ENCODE assay signal across 14 cellular contexts in genomic region chr18:21634588-21635199, GRCh38.
"Had no signal": no experiment of that assay in that cellular context is flagged by ENCODE, and none has a peak within 500 bp of the region (broad histone marks: within the 10 kb centered on the region; RNA-seq: fewer than 3 reads in every experiment).

No MANE protein-coding gene starts in this region.

- H3K4me3 ChIP-seq: gastrocnemius medialis, prostate gland, thoracic aorta had no signal

- H3K9me3 ChIP-seq: gastrocnemius medialis, prostate gland, thoracic aorta had no signal

- H3K27ac Mint-ChIP-seq: activated naive CD4-positive, alpha-beta T cell treated with anti-CD3 and anti-CD28 coated beads for 36 hours; activated naive CD8-positive, alpha-beta T cell treated with anti-CD3 and anti-CD28 coated beads, Interleukin-2, amount 50 U/mL, for 24 hours; natural killer cell treated with Interleukin-12 subunit alpha and Interleukin-12 subunit beta and Interleukin-15 and Interleukin-18, amount 100 ng/mL, for 72 hours had no signal

- H3K36me3 Mint-ChIP-seq: natural killer cell treated with Interleukin-12 subunit alpha and Interleukin-12 subunit beta and Interleukin-15 and Interleukin-18, amount 100 ng/mL, for 72 hours had no signal

- H3K9me3 Mint-ChIP-seq: activated naive CD4-positive, alpha-beta T cell treated with anti-CD3 and anti-CD28 coated beads for 36 hours; activated naive CD8-positive, alpha-beta T cell treated with anti-CD3 and anti-CD28 coated beads, Interleukin-2, amount 50 U/mL, for 24 hours; natural killer cell treated with Interleukin-12 subunit alpha and Interleukin-12 subunit beta and Interleukin-15 and Interleukin-18, amount 100 ng/mL, for 72 hours had no signal

- DNase-seq: activated CD8-positive, alpha-beta memory T cell treated with anti-CD3 and anti-CD28 coated beads for 24 hours; activated naive CD4-positive, alpha-beta T cell treated with anti-CD3 and anti-CD28 coated beads for 36 hours; activated naive CD8-positive, alpha-beta T cell treated with anti-CD3 and anti-CD28 coated beads, Interleukin-2, amount 50 U/mL, for 24 hours; aorta; dermis blood vessel endothelial cell; erythroblast; gastrocnemius medialis; islet precursor cell; stimulated activated CD4-positive, alpha-beta T cell treated with anti-CD3 and anti-CD28 coated beads, Interleukin-1b, Interleukin-23, amount 100 ng/mL, for 48 hours; T1000 had no signal

- H3K4me3 Mint-ChIP-seq: activated naive CD4-positive, alpha-beta T cell treated with anti-CD3 and anti-CD28 coated beads for 36 hours; activated naive CD8-positive, alpha-beta T cell treated with anti-CD3 and anti-CD28 coated beads, Interleukin-2, amount 50 U/mL, for 24 hours; natural killer cell treated with Interleukin-12 subunit alpha and Interleukin-12 subunit beta and Interleukin-15 and Interleukin-18, amount 100 ng/mL, for 72 hours had no signal

- H3K36me3 ChIP-seq: prostate gland had no signal

- H3K4me1 ChIP-seq: gastrocnemius medialis, prostate gland had no signal

- H3K27me3 Mint-ChIP-seq: activated naive CD8-positive, alpha-beta T cell treated with anti-CD3 and anti-CD28 coated beads, Interleukin-2, amount 50 U/mL, for 24 hours; natural killer cell treated with Interleukin-12 subunit alpha and Interleukin-12 subunit beta and Interleukin-15 and Interleukin-18, amount 100 ng/mL, for 72 hours had no signal

- H3K27ac ChIP-seq: gastrocnemius medialis, prostate gland, thoracic aorta had no signal

- ATAC-seq: activated naive CD8-positive, alpha-beta T cell treated with anti-CD3 and anti-CD28 coated beads, Interleukin-2, amount 50 U/mL, for 24 hours; gastrocnemius medialis; left lobe of liver; natural killer cell treated with Interleukin-12 subunit alpha and Interleukin-12 subunit beta and Interleukin-15 and Interleukin-18, amount 100 ng/mL, for 72 hours had no signal

- H3K27me3 ChIP-seq: gastrocnemius medialis had no signal
